ENCODE assay signal across 8 cellular contexts in genomic region chr3:47282424-47283192, GRCh38. TPM values are rescaled to one million over a fixed set of nuclear protein-coding genes. Genes with fewer than 3 reads are reported as not detected.
DNase-seq lines count a peak whose midpoint lies in the region; ATAC-seq and TF ChIP-seq lines count a peak whose summit lies in the region.

Gene KIF9 (minus strand): TSS chr3:47282799. CDS start chr3:47277374, 5,425 bp downstream.
Gene KLHL18 (plus strand): TSS chr3:47282944. CDS start chr3:47282966, 22 bp downstream.

- DNase-seq in ELR (ENCODE audit: low read depth) = peak; percentile 96
- peak; percentile 81 for DNase-seq in H4 (ENCODE audit: low spot score)
- DNase-seq in LoVo (ENCODE audit: low spot score) = peak; percentile 98
- DNase-seq in activated gamma-delta T cell (lab: John Stamatoyannopoulos, UW) = peak; percentile 85
- peak; percentile 89 for DNase-seq in fibroblast of the conjunctiva (ENCODE audit: low read depth)
- peak; percentile 91 to 95 for DNase-seq in stimulated activated naive CD8-positive, alpha-beta T cell treated with anti-CD3 and anti-CD28 coated beads, Interleukin-15, amount 100 ng/mL, for 72 hours

- peaks cover 55% of the 10 kb centered on the region for H3K4me1 Mint-ChIP-seq in stimulated activated naive CD8-positive, alpha-beta T cell treated with anti-CD3 and anti-CD28 coated beads, Interleukin-15, amount 100 ng/mL, for 72 hours

- H3K79me2 ChIP-seq in neural cell (replicated peaks; ENCODE audit: insufficient read depth, low read length) = peaks cover 41% of the 10 kb centered on the region

- peak; percentile 94 for ATAC-seq in stimulated activated naive CD8-positive, alpha-beta T cell treated with anti-CD3 and anti-CD28 coated beads, Interleukin-15, amount 100 ng/mL, for 72 hours

- no peaks in the 10 kb centered on the region for H3K27me3 Mint-ChIP-seq in stimulated activated naive CD8-positive, alpha-beta T cell treated with anti-CD3 and anti-CD28 coated beads, Interleukin-15, amount 100 ng/mL, for 72 hours

- TF ChIP-seq RAD21 in neural cell (conservative IDR thresholded peaks at IDR 0.05) = no peak

- H3K4me3 ChIP-seq in neural cell (ENCODE audit: low read length) = peak within 1 kb of the TSS; percentile 81

- no peaks in the 10 kb centered on the region for H3K36me3 ChIP-seq in neural cell (ENCODE audit: insufficient read depth, low read length)

- H3K27me3 ChIP-seq in neural cell (ENCODE audit: insufficient read depth, low read depth, low read length) = no peaks in the 10 kb centered on the region

- peak within 1 kb of the TSS; percentile 90 for H3K27ac ChIP-seq in neural cell (ENCODE audit: low read length)

- no peaks in the 10 kb centered on the region for H3K9me2 ChIP-seq in neural cell (ENCODE audit: insufficient read depth, low read length)

- peak; percentile 84 for TF ChIP-seq POLR2A in Raji (IDR thresholded peaks at IDR 0.05; ENCODE audit: insufficient read depth, low read depth, low read length)

- H3K27ac Mint-ChIP-seq in stimulated activated naive CD8-positive, alpha-beta T cell treated with anti-CD3 and anti-CD28 coated beads, Interleukin-15, amount 100 ng/mL, for 72 hours = peak within 1 kb of the TSS; percentile 99 to 100

- H3F3A ChIP-seq in neural cell (ENCODE audit: insufficient read depth, low read length, poor library complexity, severe bottlenecking) = peaks cover 5% of the 10 kb centered on the region

- peak within 1 kb of the TSS; percentile 89 for H3K9ac ChIP-seq in neural cell (ENCODE audit: low read length)

- TF ChIP-seq CTCF in neural cell (IDR thresholded peaks at IDR 0.05; ENCODE audit: poor library complexity, severe bottlenecking) = peak; percentile 34

- peak; percentile 91 for TF ChIP-seq EP300 in neural cell (conservative IDR thresholded peaks at IDR 0.05; ENCODE audit: poor library complexity, severe bottlenecking)

- H4K20me1 ChIP-seq in neural cell (ENCODE audit: insufficient read depth) = no peaks in the 10 kb centered on the region

- H3K4me3 Mint-ChIP-seq in stimulated activated naive CD8-positive, alpha-beta T cell treated with anti-CD3 and anti-CD28 coated beads, Interleukin-15, amount 100 ng/mL, for 72 hours = peak within 1 kb of the TSS; percentile 99 to 100

- no peaks in the 10 kb centered on the region for H3K9me3 Mint-ChIP-seq in stimulated activated naive CD8-positive, alpha-beta T cell treated with anti-CD3 and anti-CD28 coated beads, Interleukin-15, amount 100 ng/mL, for 72 hours

- H3K9me3 ChIP-seq in neural cell (ENCODE audit: low read length) = no peaks in the 10 kb centered on the region

- H2AFZ ChIP-seq in neural cell (ENCODE audit: low read depth, low read length) = peak within 1 kb of the TSS; percentile 90

- H3K4me2 ChIP-seq in neural cell (ENCODE audit: low read length) = peak within 1 kb of the TSS; percentile 94

TF ChIP-seq in neural cell, 6 proteins besides CTCF, POLR2A, EP300 and RAD21:
- TF ChIP-seq REST (IDR thresholded peaks at IDR 0.05; ENCODE audit: borderline replicate concordance) (peak; percentile 47), SMC3 (conservative IDR thresholded peaks at IDR 0.05; ENCODE audit: poor library complexity) (peak; percentile 42), TAF1 (IDR thresholded peaks at IDR 0.05; ENCODE audit: low read depth) (peak; percentile 69), MXI1 (conservative IDR thresholded peaks at IDR 0.05; ENCODE audit: poor library complexity, severe bottlenecking) (peak; percentile 100), EZH2 (IDR thresholded peaks at IDR 0.05; ENCODE audit: borderline replicate concordance, insufficient read depth, low read length, poor library complexity, severe bottlenecking) (no peak), POLR2AphosphoS5 (IDR thresholded peaks at IDR 0.05) (peak; percentile 77)

RNA-seq across cellular contexts. Expression of gene KIF9, which starts in this region (rescaled TPM):
- 5.3 and 13.3 TPM in 2 replicates for total RNA-seq in H4 (2014; rRNA removed; shearing (Covaris generic))
- 15.6 and 15.9 TPM in 2 replicates for polyA plus RNA-seq in neural cell
- polyA minus RNA-seq in neural cell = 2.9 and 4.4 TPM in 2 replicates

RNA-seq across cellular contexts. Expression of gene KLHL18, which starts in this region (rescaled TPM):
- total RNA-seq in H4 (2014; rRNA removed; shearing (Covaris generic)) = 11.7 and 17.5 TPM in 2 replicates
- polyA plus RNA-seq in neural cell = 36.6 and 37.0 TPM in 2 replicates
- 61.2 and 61.8 TPM in 2 replicates for polyA minus RNA-seq in neural cell

Comparison
In these comparisons a context has a peak if more than half of its experiments do, and no peak if none do; other contexts are left out.
1. Peak in every context shown above with its lines: DNase-seq, ATAC-seq, H3K4me3 ChIP-seq and H3K27ac ChIP-seq.